ENCODE assay signal across 16 cellular contexts in genomic region chr11:638616-639323, GRCh38. TPM values are rescaled to one million over a fixed set of nuclear protein-coding genes. Genes with fewer than 3 reads are reported as not detected.
DNase-seq lines count a peak whose midpoint lies in the region; FAIRE-seq and TF ChIP-seq lines count a peak whose summit lies in the region.
"Had no signal": no experiment of that assay in that cellular context is flagged by ENCODE, and none has a peak within 500 bp of the region (broad histone marks: within the 10 kb centered on the region; RNA-seq: fewer than 3 reads in every experiment).

No MANE protein-coding gene starts in this region.

- no peak for DNase-seq in RWPE1 (ENCODE audit: low spot score)
- DNase-seq in glutamatergic neuron: no peak
- peak; percentile 74 for DNase-seq in neuronal stem cell (ENCODE audit: low spot score)
- DNase-seq in spleen: no peak
- no peak for DNase-seq in NCI-H446 treated with DMSO at 0.1 percent for 48 hours (lab: John Stamatoyannopoulos, UW)
- DNase-seq in GM19239 (ENCODE audit: insufficient read length, low spot score): no peak
- DNase-seq: body of pancreas, heart right ventricle, Kasumi-1, mucosa of descending colon, NCI-H187, NCI-H748 treated with DMSO at 0.1 percent for 48 hours, Right ventricle myocardium superior had no signal

- no peak overlapping the region for H2BK12ac ChIP-seq in neuronal stem cell (ENCODE audit: low read length)

- H3K4me3 Mint-ChIP-seq in glutamatergic neuron (ENCODE audit: unreplicated experiment): peak overlapping the region; percentile 71

- H2AFZ ChIP-seq in neuronal stem cell (ENCODE audit: low read length): no peak overlapping the region

- peaks cover 7% of the 10 kb centered on the region for H3K9me3 Mint-ChIP-seq in glutamatergic neuron (ENCODE audit: unreplicated experiment)

- H3K36me3 ChIP-seq in ES-I3 (ENCODE audit: insufficient read depth, low read length): no peaks in the 10 kb centered on the region
- H3K36me3 ChIP-seq in neuronal stem cell (replicated peaks in 1 of 2; ENCODE audit: control insufficient read depth in 2 of 2, insufficient read depth in 2 of 2, low read length in 2 of 2): peaks cover 4 to 27% of the 10 kb centered on the region in 2 donors
- H3K36me3 ChIP-seq in spleen: peaks cover 0 to 24% (median 6%) of the 10 kb centered on the region in 6 donors

- peak overlapping the region; percentile 99 for H2AK5ac ChIP-seq in neuronal stem cell (ENCODE audit: low read depth, low read length)

- peak overlapping the region; percentile 87 for H2BK120ac ChIP-seq in neuronal stem cell (ENCODE audit: low read depth, low read length)

- peaks cover 6% of the 10 kb centered on the region; the same call in 1 of the 2 replicates for H3K4me1 ChIP-seq in ES-I3 (ENCODE audit: insufficient read depth, low read length)
- H3K4me1 ChIP-seq in neuronal stem cell (ENCODE audit: control insufficient read depth in 2 of 2, insufficient read depth in 1 of 2, low read depth in 1 of 2, low read length in 2 of 2): peaks cover 21 to 23% of the 10 kb centered on the region in 2 donors
- H3K4me1 ChIP-seq in spleen: peaks cover 12 to 64% (median 41%) of the 10 kb centered on the region in 6 donors

- TF ChIP-seq CTCF in RWPE1 (conservative IDR thresholded peaks at IDR 0.05; ENCODE audit: low read depth) (no peak), glutamatergic neuron (IDR thresholded peaks at IDR 0.05; ENCODE audit: partially characterized antibody, unreplicated experiment) (no peak), spleen (IDR thresholded peaks at IDR 0.05 in 8 of 11, conservative IDR thresholded peaks at IDR 0.05 in 3 of 11) (no peak)

- WGBS in neuronal stem cell (ENCODE audit: extremely low coverage in 2 of 2, insufficient read length in 2 of 2, insufficient replicate concordance in 1 of 2), 2 donors: no CpG with 5 or more reads among the region's 27 CpGs
- 61 to 71% (median 65%) methylated on average over 26 to 27 of the region's 27 CpGs for WGBS in spleen, 5 donors

- H3K18ac ChIP-seq in neuronal stem cell (ENCODE audit: low read length): peak overlapping the region; percentile 100

- H3K9ac ChIP-seq in ES-I3 (ENCODE audit: low read depth, low read length) (peak overlapping the region; percentile 35), neuronal stem cell (ENCODE audit: low read depth, low read length, poor library complexity) (peak overlapping the region; percentile 94)

- no peaks in the 10 kb centered on the region for H3K36me3 Mint-ChIP-seq in glutamatergic neuron (ENCODE audit: unreplicated experiment)

- no peak overlapping the region for H3K27ac Mint-ChIP-seq in glutamatergic neuron (ENCODE audit: unreplicated experiment)

- H2BK5ac ChIP-seq in neuronal stem cell (ENCODE audit: low read length): peak overlapping the region; percentile 99

- POLR2A ChIA-PET in RWPE1 (lab: Yijun Ruan, JAX; ENCODE audit: low non-redundant PET): interaction anchor here (0.7 kb wide), 1 partner anchor 71 kb away, joined by 5 read pairs; no protein-coding TSS in a partner anchor

- peaks cover 19% of the 10 kb centered on the region for H3K27me3 Mint-ChIP-seq in glutamatergic neuron (ENCODE audit: unreplicated experiment)

- no peak overlapping the region for H3K14ac ChIP-seq in neuronal stem cell (ENCODE audit: low read length)

- FAIRE-seq in GM19239 (lab: Jason Lieb, UNC): no peak
- FAIRE-seq: endothelial cell of umbilical vein had no signal

- TF ChIP-seq POLR2A in spleen (IDR thresholded peaks at IDR 0.05): no peak

- intact Hi-C loops in spleen (cut with DNase I; ENCODE audit: low total_unique reads): no loop called here

- CTCF ChIA-PET in RWPE1 (lab: Yijun Ruan, JAX): no interaction called here

- no peak overlapping the region for H4K8ac ChIP-seq in neuronal stem cell (ENCODE audit: low read depth, low read length)

- H4K91ac ChIP-seq in neuronal stem cell (ENCODE audit: low read depth, low read length, poor library complexity): peak overlapping the region; percentile 92

- peak overlapping the region; percentile 95 for H3K23ac ChIP-seq in neuronal stem cell (ENCODE audit: low read depth, low read length, poor library complexity)

- H3K4me3 ChIP-seq in neuronal stem cell (ENCODE audit: low read length in 2 of 2): peak overlapping the region in 1 of 2 donors; percentile 69
- peak overlapping the region in 1 of 8 donors; percentile 53 for H3K4me3 ChIP-seq in spleen
- H3K4me3 ChIP-seq: body of pancreas, heart right ventricle, mucosa of descending colon had no signal

- H3K9me3 ChIP-seq in ES-I3 (ENCODE audit: control insufficient read depth, insufficient read depth, low read length) (no peaks in the 10 kb centered on the region), neuronal stem cell (replicated peaks in 1 of 2; ENCODE audit: control insufficient read depth in 2 of 2, insufficient read depth in 1 of 2, low read depth in 1 of 2, low read length in 2 of 2) (peaks cover 0 to 3% of the 10 kb centered on the region in 2 donors), spleen (no peaks in the 10 kb centered on the region)
- H3K9me3 ChIP-seq: body of pancreas, heart right ventricle, mucosa of descending colon had no signal

- H3K79me1 ChIP-seq in neuronal stem cell (ENCODE audit: low read depth, low read length): peaks cover 10% of the 10 kb centered on the region

- H3K27ac ChIP-seq in RWPE1: peak overlapping the region; percentile 30
- H3K27ac ChIP-seq in neuronal stem cell (replicated peaks; ENCODE audit: low read length): peak overlapping the region; percentile 99
- no peak overlapping the region for H3K27ac ChIP-seq in spleen
- H3K27ac ChIP-seq: body of pancreas, heart right ventricle had no signal

- peaks cover 5% of the 10 kb centered on the region for H3K4me1 Mint-ChIP-seq in glutamatergic neuron (ENCODE audit: low read depth, unreplicated experiment)

- peak overlapping the region; percentile 98 for H3K4me2 ChIP-seq in neuronal stem cell (ENCODE audit: insufficient read depth, low read length, poor library complexity, severe bottlenecking)

- peak overlapping the region; percentile 98 for H2BK15ac ChIP-seq in neuronal stem cell (ENCODE audit: low read length)

- H3K4ac ChIP-seq in neuronal stem cell (ENCODE audit: low read length): peak overlapping the region; percentile 100

- peaks cover 0 to 23% (median 7%) of the 10 kb centered on the region in 3 experiments for H3K27me3 ChIP-seq in neuronal stem cell (ENCODE audit: control insufficient read depth in 3 of 3, insufficient read depth in 3 of 3, low read depth in 1 of 3, low read length in 3 of 3)
- peaks cover 0 to 57% (median 47%) of the 10 kb centered on the region in 7 donors for H3K27me3 ChIP-seq in spleen (replicated peaks in 1 of 7)
- H3K27me3 ChIP-seq: body of pancreas had no signal

RNA-seq across cellular contexts. Expression of gene DRD4, which starts 1.7 kb away (rescaled TPM):
- total RNA-seq in glutamatergic neuron (ENCODE audit: unreplicated experiment) (2.9 TPM), spleen (under 1 TPM in 4 of 7 donors, not detected in 3; 0.44 to 0.86 (median 0.60) TPM)
- 15.1 TPM for polyA plus RNA-seq in neuronal stem cell (2013, experiment 1 of 2)
- 15.5 TPM for polyA plus RNA-seq in neuronal stem cell (2013, experiment 2 of 2)
- polyA plus RNA-seq in spleen: under 1 TPM; 0.12 to 0.43 (median 0.26) TPM
- total RNA-seq: Right ventricle myocardium superior had no signal
- polyA plus RNA-seq: endothelial cell of umbilical vein had no signal

RNA-seq across cellular contexts. Expression of gene SCT, which starts 11.8 kb away (rescaled TPM):
- not detected for total RNA-seq in glutamatergic neuron (ENCODE audit: unreplicated experiment)
- not detected for polyA plus RNA-seq in neuronal stem cell (2013, experiment 1 of 2)
- polyA plus RNA-seq in neuronal stem cell (2013, experiment 2 of 2): not detected
- total RNA-seq in spleen: 1 to 10 TPM in 4 of 7 donors, not detected in 3; 1.2 to 3.8 (median 2.8) TPM
- 1 to 10 TPM; 1.1 to 1.7 (median 1.5) TPM for polyA plus RNA-seq in spleen
- total RNA-seq: body of pancreas, endothelial cell of umbilical vein, Right ventricle myocardium superior, sciatic nerve had no signal
- polyA plus RNA-seq: endothelial cell of umbilical vein had no signal

RNA-seq across cellular contexts. Expression of gene CDHR5, which starts 14.0 kb away (rescaled TPM):
- not detected for total RNA-seq in glutamatergic neuron (ENCODE audit: unreplicated experiment)
- not detected for polyA plus RNA-seq in neuronal stem cell (2013, experiment 1 of 2)
- polyA plus RNA-seq in neuronal stem cell (2013, experiment 2 of 2): not detected
- total RNA-seq in spleen: not detected
- polyA plus RNA-seq in spleen: under 1 TPM; 0.02 to 0.16 (median 0.03) TPM
- total RNA-seq: endothelial cell of umbilical vein, heart right ventricle, Right ventricle myocardium superior, sciatic nerve had no signal
- polyA plus RNA-seq: endothelial cell of umbilical vein, heart right ventricle had no signal

RNA-seq across cellular contexts. Expression of gene IRF7, which starts 23.0 kb away (rescaled TPM):
- total RNA-seq in glutamatergic neuron (ENCODE audit: unreplicated experiment) (17.7 TPM), spleen (10 to 100 TPM; 53.0 to 88.8 (median 85.3) TPM)
- 5.5 TPM for polyA plus RNA-seq in neuronal stem cell (2013, experiment 1 of 2)
- 5.1 TPM for polyA plus RNA-seq in neuronal stem cell (2013, experiment 2 of 2)
- polyA plus RNA-seq in spleen: 10 to 100 TPM; 52.3 to 99.1 (median 73.9) TPM

RNA-seq across cellular contexts. Expression of gene DEAF1, which starts 56.3 kb away (rescaled TPM):
- 51.5 TPM for total RNA-seq in glutamatergic neuron (ENCODE audit: unreplicated experiment)
- 37.2 TPM for polyA plus RNA-seq in neuronal stem cell (2013, experiment 1 of 2)
- polyA plus RNA-seq in neuronal stem cell (2013, experiment 2 of 2): 37.3 TPM
- 10 to 100 TPM; 28.3 to 44.9 (median 31.7) TPM for total RNA-seq in spleen
- polyA plus RNA-seq in spleen: 10 to 100 TPM; 21.8 to 31.4 (median 25.1) TPM

Comparison
In these comparisons a context has a peak if more than half of its experiments do, and no peak if none do; other contexts are left out.
1. H3K27ac ChIP-seq: peak in RWPE1 (single experiment) and neuronal stem cell (single experiment); none in spleen (0 of 8).